Comparison of ENCODE assay signal across 8 cellular contexts in the genomic region with DNA sequence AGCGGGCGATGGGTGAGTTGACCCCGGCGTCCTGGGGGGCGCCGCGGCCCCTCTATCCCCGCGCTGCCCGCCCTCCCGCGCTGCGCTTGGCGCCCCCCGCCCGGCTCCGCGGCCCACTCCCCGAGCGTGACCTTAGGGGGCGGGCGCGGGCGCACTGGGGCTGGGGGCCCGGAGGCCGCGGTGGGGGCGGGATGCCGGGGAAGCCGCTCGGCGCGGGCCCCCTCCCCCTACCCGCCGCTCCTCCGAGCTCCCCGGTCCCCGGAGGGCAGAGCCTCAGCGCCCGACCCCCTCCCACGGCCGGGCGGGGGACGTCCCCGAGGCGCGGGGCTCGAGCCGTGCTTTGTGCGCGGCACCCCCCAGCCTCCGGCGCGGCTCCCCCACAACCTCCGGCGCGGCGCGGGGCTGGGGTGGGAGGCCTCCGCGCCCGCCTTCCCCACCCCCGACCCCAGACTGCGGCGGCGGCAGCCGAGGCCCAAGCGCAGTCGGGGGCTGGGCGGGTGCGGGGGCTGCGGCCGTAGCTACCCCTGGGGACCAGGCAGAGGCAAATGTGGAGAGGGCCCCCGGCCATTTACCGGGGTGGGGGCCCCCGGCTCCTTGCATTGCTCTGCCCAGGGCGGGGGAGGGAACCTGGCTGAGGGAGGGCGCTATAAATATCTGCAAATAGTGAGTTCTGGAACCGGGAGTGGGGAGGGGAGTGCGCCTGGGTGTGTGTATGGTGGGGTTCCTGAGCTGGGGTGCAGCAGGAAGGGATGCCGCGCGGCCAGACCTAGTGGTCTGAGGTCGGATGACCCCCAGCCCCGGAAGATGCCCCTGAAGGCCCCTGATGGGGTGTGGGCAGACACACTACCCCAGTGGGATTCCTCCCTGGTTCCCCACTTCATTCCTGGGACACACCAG. TPM values are rescaled to one million over a fixed set of nuclear protein-coding genes. Genes with fewer than 3 reads are reported as not detected.
DNase-seq lines count a peak whose midpoint lies in the region; FAIRE-seq and TF ChIP-seq lines count a peak whose summit lies in the region.

No MANE protein-coding gene starts in this region.

- H3K79me2 ChIP-seq in DOHH2 (ENCODE audit: control insufficient read depth, low read length) (peaks cover 56% of the 10 kb centered on the region), endothelial cell of umbilical vein (ENCODE audit: control insufficient read depth, insufficient read depth, low read length) (no peaks in the 10 kb centered on the region)

- no peaks in the 10 kb centered on the region for H3K9me1 ChIP-seq in endothelial cell of umbilical vein (replicated peaks; ENCODE audit: control insufficient read depth, extremely low read depth, insufficient read depth, low read length)

- TF ChIP-seq CTCF in DOHH2 (IDR thresholded peaks at IDR 0.05; ENCODE audit: low read depth, low read length, poor library complexity, severe bottlenecking), result no peak
- TF ChIP-seq CTCF in endothelial cell of umbilical vein (IDR thresholded peaks at IDR 0.05; ENCODE audit: extremely low read depth in 1 of 2, insufficient read depth in 1 of 2, low read depth in 1 of 2, low read length in 2 of 2), result no peak
- no peak for TF ChIP-seq CTCF in osteocyte (IDR thresholded peaks at IDR 0.05)

- peak overlapping the region; percentile 98 for H3K4me3 ChIP-seq in DOHH2 (ENCODE audit: low read length)
- H3K4me3 ChIP-seq in endothelial cell of umbilical vein (replicated peaks in 1 of 3; ENCODE audit: insufficient read depth in 1 of 3, low read depth in 1 of 3, low read length in 3 of 3), result no peak overlapping the region

- H4K20me1 ChIP-seq in DOHH2 (ENCODE audit: control insufficient read depth, insufficient read depth, low read depth, low read length) (no peaks in the 10 kb centered on the region), endothelial cell of umbilical vein (replicated peaks; ENCODE audit: control insufficient read depth, extremely low read depth, insufficient read depth, low read length) (no peaks in the 10 kb centered on the region)

- dilution Hi-C loops in endothelial cell of umbilical vein (cut with MboI; ENCODE audit: extremely low pct_ligation_motif_present, low sequenced_read_pairs), result no loop called here

- H3K27me3 ChIP-seq in DOHH2 (ENCODE audit: control insufficient read depth, low read length) (no peaks in the 10 kb centered on the region), endothelial cell of umbilical vein (ENCODE audit: control insufficient read depth in 2 of 2, insufficient read depth in 2 of 2, low read length in 2 of 2) (peaks cover 26 to 28% of the 10 kb centered on the region in 2 experiments)

- H3K4me1 Mint-ChIP-seq in osteocyte (ENCODE audit: unreplicated experiment), result peaks cover 36% of the 10 kb centered on the region

- no peaks in the 10 kb centered on the region for H3K9me2 ChIP-seq in DOHH2 (replicated peaks; ENCODE audit: control insufficient read depth, low read length)

- H3K9ac ChIP-seq in endothelial cell of umbilical vein (replicated peaks; ENCODE audit: extremely low read depth, insufficient read depth, low read length), result no peak overlapping the region

- CTCF ChIA-PET in endothelial cell of umbilical vein (lab: Charles Lee), result interaction anchor here (0.7 kb wide), 1 partner anchor 21 kb away, joined by 3 read pairs; no protein-coding TSS in a partner anchor

- TF ChIP-seq POLR2A in endothelial cell of umbilical vein (IDR thresholded peaks at IDR 0.05; ENCODE audit: low read depth, low read length), result no peak

- H3K4me1 ChIP-seq in DOHH2 (ENCODE audit: control insufficient read depth, low read length), result peaks cover 71% of the 10 kb centered on the region
- no peaks in the 10 kb centered on the region for H3K4me1 ChIP-seq in endothelial cell of umbilical vein (ENCODE audit: control insufficient read depth, extremely low read depth, insufficient read depth, low read length)

- H3K4me2 ChIP-seq in DOHH2 (ENCODE audit: low read length) (peak overlapping the region; percentile 82), endothelial cell of umbilical vein (ENCODE audit: insufficient read depth, low read length) (no peak overlapping the region)

- no TSS peak for BruUV-seq in endothelial cell of umbilical vein (replicated peaks; lab: Mats Ljungman, UMichigan)

- peaks cover 29% of the 10 kb centered on the region for H3K36me3 ChIP-seq in DOHH2 (ENCODE audit: control insufficient read depth, low read length)
- H3K36me3 ChIP-seq in endothelial cell of umbilical vein (ENCODE audit: control insufficient read depth in 2 of 2, extremely low read depth in 1 of 2, insufficient read depth in 2 of 2, low read length in 2 of 2), result no peaks in the 10 kb centered on the region

- no peaks in the 10 kb centered on the region for H3K9me3 ChIP-seq in DOHH2 (ENCODE audit: control insufficient read depth, insufficient read depth, low read length)
- H3K9me3 ChIP-seq in endothelial cell of umbilical vein (replicated peaks; ENCODE audit: control insufficient read depth, insufficient read depth, low read length), result no peaks in the 10 kb centered on the region

- no peaks in the 10 kb centered on the region for H3K27me3 Mint-ChIP-seq in osteocyte (ENCODE audit: unreplicated experiment)

- H3K36me3 Mint-ChIP-seq in osteocyte (ENCODE audit: unreplicated experiment), result no peaks in the 10 kb centered on the region

- H3K9me3 Mint-ChIP-seq in osteocyte (ENCODE audit: unreplicated experiment), result no peaks in the 10 kb centered on the region

- peak; percentile 35 for DNase-seq in NCI-H69 (lab: John Stamatoyannopoulos, UW)
- no peak for DNase-seq in endothelial cell of umbilical vein (ENCODE audit: low read depth, low spot score)
- DNase-seq in osteocyte (ENCODE audit: extremely low spot score, unreplicated experiment), result no peak
- DNase-seq in dermis blood vessel endothelial cell, result no peak
- no peak for DNase-seq in NCI-H2171 treated with DMSO at 0.1 percent for 48 hours (lab: John Stamatoyannopoulos, UW)
- DNase-seq in T-helper 9 cell, result no peak
- DNase-seq in activated CD4-positive, alpha-beta T cell treated with anti-CD3 and anti-CD28 coated beads, Interleukin-2, amount 50 U/mL, for 1 hour, result no peak

- peak overlapping the region; percentile 77 for H3K4me3 Mint-ChIP-seq in osteocyte (ENCODE audit: unreplicated experiment)

- H2AFZ ChIP-seq in endothelial cell of umbilical vein (ENCODE audit: low read depth, low read length), result no peak overlapping the region

- H3K27ac Mint-ChIP-seq in osteocyte (ENCODE audit: unreplicated experiment), result no peak overlapping the region

- H3F3A ChIP-seq in DOHH2 (ENCODE audit: control insufficient read depth, insufficient read depth), result peaks cover 36% of the 10 kb centered on the region

- H3K27ac ChIP-seq in DOHH2 (ENCODE audit: low read depth, low read length) (peak overlapping the region; percentile 97), endothelial cell of umbilical vein (ENCODE audit: insufficient read depth, low read depth, low read length) (no peak overlapping the region)

- intact Hi-C loops in endothelial cell of umbilical vein (cut with micrococcal nuclease), result no loop called here

- POLR2A ChIA-PET in endothelial cell of umbilical vein (lab: Charles Lee), result no interaction called here

- FAIRE-seq in endothelial cell of umbilical vein (lab: Jason Lieb, UNC), result no peak

TF ChIP-seq in endothelial cell of umbilical vein, 7 proteins besides CTCF, POLR2A, EP300 and RAD21:
- TF ChIP-seq FOS (IDR thresholded peaks at IDR 0.05; ENCODE audit: borderline replicate concordance, insufficient read depth, low read length), result no peak
- peak; percentile 87 for TF ChIP-seq EZH2 (IDR thresholded peaks at IDR 0.05; ENCODE audit: borderline replicate concordance, low read depth, low read length, severe bottlenecking)
- no peak for TF ChIP-seq JUN (IDR thresholded peaks at IDR 0.05; ENCODE audit: borderline replicate concordance, insufficient read depth, insufficient read length, low read depth)
TF ChIP-seq in endothelial cell of umbilical vein: peak in this region for 1.

RNA-seq across cellular contexts. Expression of a gene that starts 1.0 kb away (rescaled TPM):
- total RNA-seq in endothelial cell of umbilical vein (not detected in 2 replicates), osteocyte (9.4 and 10.9 TPM in 2 replicates), dermis blood vessel endothelial cell (under 0.01 TPM in 1 of 2 replicates, not detected in the other)
- not detected in 2 replicates for polyA plus RNA-seq in endothelial cell of umbilical vein
- not detected in 2 replicates for polyA plus RNA-seq in endothelial cell of umbilical vein (2011; cell fraction: cytosol; rRNA removed)
- not detected in 2 replicates for polyA plus RNA-seq in endothelial cell of umbilical vein (2011; cell fraction: nucleus; rRNA removed)
- not detected in 2 replicates for polyA plus RNA-seq in endothelial cell of umbilical vein (2012)
- 0.17 and 0.29 TPM in 2 replicates for polyA minus RNA-seq in endothelial cell of umbilical vein
- not detected for polyA minus RNA-seq in endothelial cell of umbilical vein (2011; cell fraction: cytosol; rRNA and poly(A)+ RNA removed)
- polyA minus RNA-seq in endothelial cell of umbilical vein (2011; cell fraction: nucleus; rRNA and poly(A)+ RNA removed), result not detected in 2 replicates

RNA-seq across cellular contexts. Expression of a gene that starts 44.3 kb away (rescaled TPM):
- total RNA-seq in endothelial cell of umbilical vein, result 24.7 and 31.1 TPM in 2 replicates
- polyA plus RNA-seq in endothelial cell of umbilical vein, result 14.2 and 14.8 TPM in 2 replicates
- 13.2 and 13.6 TPM in 2 replicates for polyA plus RNA-seq in endothelial cell of umbilical vein (2011; cell fraction: cytosol; rRNA removed)
- polyA plus RNA-seq in endothelial cell of umbilical vein (2011; cell fraction: nucleus; rRNA removed), result 10.4 and 11.0 TPM in 2 replicates
- polyA plus RNA-seq in endothelial cell of umbilical vein (2012), result 16.4 and 18.8 TPM in 2 replicates
- polyA minus RNA-seq in endothelial cell of umbilical vein, result 28.1 and 29.4 TPM in 2 replicates
- polyA minus RNA-seq in endothelial cell of umbilical vein (2011; cell fraction: cytosol; rRNA and poly(A)+ RNA removed), result 16.6 TPM
- 7.9 and 11.6 TPM in 2 replicates for polyA minus RNA-seq in endothelial cell of umbilical vein (2011; cell fraction: nucleus; rRNA and poly(A)+ RNA removed)
- 24.8 and 25.8 TPM in 2 replicates for total RNA-seq in osteocyte
- 19.4 and 26.5 TPM in 2 replicates for total RNA-seq in dermis blood vessel endothelial cell

RNA-seq across cellular contexts. Expression of a gene that starts 58.2 kb away (rescaled TPM):
- 18.5 and 22.8 TPM in 2 replicates for total RNA-seq in endothelial cell of umbilical vein
- 29.3 and 31.6 TPM in 2 replicates for polyA plus RNA-seq in endothelial cell of umbilical vein
- 17.6 and 20.1 TPM in 2 replicates for polyA plus RNA-seq in endothelial cell of umbilical vein (2011; cell fraction: cytosol; rRNA removed)
- polyA plus RNA-seq in endothelial cell of umbilical vein (2011; cell fraction: nucleus; rRNA removed), result 18.7 and 20.2 TPM in 2 replicates
- polyA plus RNA-seq in endothelial cell of umbilical vein (2012), result 13.5 and 15.9 TPM in 2 replicates
- 15.8 and 24.2 TPM in 2 replicates for polyA minus RNA-seq in endothelial cell of umbilical vein
- 11.2 TPM for polyA minus RNA-seq in endothelial cell of umbilical vein (2011; cell fraction: cytosol; rRNA and poly(A)+ RNA removed)
- 8.4 and 10.6 TPM in 2 replicates for polyA minus RNA-seq in endothelial cell of umbilical vein (2011; cell fraction: nucleus; rRNA and poly(A)+ RNA removed)
- total RNA-seq in osteocyte, result 30.6 and 30.7 TPM in 2 replicates
- total RNA-seq in dermis blood vessel endothelial cell, result 12.4 and 21.5 TPM in 2 replicates

Comparison
In these comparisons a context has a peak if more than half of its experiments do, and no peak if none do; other contexts are left out.
1. RNA of a gene that starts 1.0 kb away (total RNA-seq): 9.4 to 10.9 TPM in osteocyte; not detected in endothelial cell of umbilical vein and under 0.01 TPM in dermis blood vessel endothelial cell; every median in the first group is over 10 times any median in the second.